In the genomic region with DNA sequence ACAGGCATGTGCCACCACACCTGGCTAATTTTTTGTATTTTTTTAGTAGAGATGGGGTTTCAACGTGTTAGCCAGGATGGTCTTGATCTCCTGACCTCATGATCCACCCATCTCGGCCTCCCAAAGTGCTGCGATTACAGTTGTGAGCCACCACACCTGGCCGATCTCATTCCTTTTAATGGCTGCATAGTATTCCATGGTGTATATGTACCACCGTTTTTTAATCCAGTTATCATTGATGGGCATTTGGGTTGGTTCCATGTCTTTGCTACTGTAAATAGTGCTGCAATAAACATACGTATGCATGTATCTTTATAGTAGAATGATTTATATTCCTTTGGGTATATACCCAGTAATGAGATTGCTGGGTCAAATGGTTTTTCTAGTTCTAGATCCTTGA, we compare ENCODE assay signal across 13 cellular contexts. TPM values are rescaled to one million over a fixed set of nuclear protein-coding genes. Genes with fewer than 3 reads are reported as not detected.
DNase-seq lines count a peak whose midpoint lies in the region; ATAC-seq, FAIRE-seq and TF ChIP-seq lines count a peak whose summit lies in the region.
"Not testable (repeated sequence)": the region's sequence is repeated elsewhere in the genome, so short reads cannot be mapped to it uniquely, and the experiment has no call there.
"Had no signal": no experiment of that assay in that cellular context is flagged by ENCODE, and none has a peak within 500 bp of the region (broad histone marks: within the 10 kb centered on the region; RNA-seq: fewer than 3 reads in every experiment).

No MANE protein-coding gene starts in this region.

- not testable (repeated sequence) for TF ChIP-seq CTCF in A549 (IDR thresholded peaks at IDR 0.05); HEK293 (tag by site-specific recombination; IDR thresholded peaks at IDR 0.05)
- peak; percentile 23 for TF ChIP-seq CTCF in chondrocyte (IDR thresholded peaks at IDR 0.05)

- POLR2A ChIA-PET in A549 (lab: Yijun Ruan, JAX); HEK293 (lab: Yijun Ruan, JAX): not testable (repeated sequence)

- H3K4me3 Mint-ChIP-seq in activated CD4-positive, alpha-beta T cell treated with anti-CD3 and anti-CD28 coated beads, Interleukin-2, amount 10 ng/mL, durations not matched to agents 24 days and 14 days; chondrocyte (ENCODE audit: unreplicated experiment): not testable (repeated sequence)

- peak overlapping the region; percentile 17 to 45; a peak in 2 of 6 replicates for H3K27ac ChIP-seq in A549
- H3K27ac ChIP-seq in HEK293 (ENCODE audit: extremely low read depth, low read depth, low read length): not testable (repeated sequence)

- not testable (repeated sequence) for H3K27me3 Mint-ChIP-seq in activated CD4-positive, alpha-beta T cell treated with anti-CD3 and anti-CD28 coated beads, Interleukin-2, amount 10 ng/mL, durations not matched to agents 24 days and 14 days; chondrocyte (ENCODE audit: low read depth)

- not testable (repeated sequence) for TF ChIP-seq RAD21 in A549 (conservative IDR thresholded peaks at IDR 0.05 in 1 of 2, IDR thresholded peaks at IDR 0.05 in 1 of 2)

- TF ChIP-seq EP300 in A549 (IDR thresholded peaks at IDR 0.05): not testable (repeated sequence)

- not testable (repeated sequence) for H3K4me3 ChIP-seq in A549; HEK293 (ENCODE audit: low read depth, low read length)

- not testable (repeated sequence) for H3K9me3 ChIP-seq in A549; HEK293 (ENCODE audit: control insufficient read depth, insufficient read depth, low read depth, low read length)

- intact Hi-C loops in activated CD4-positive, alpha-beta T cell treated with anti-CD3 and anti-CD28 coated beads, Interleukin-2, amount 10 ng/mL, durations not matched to agents 24 days and 14 days (cut with micrococcal nuclease): not testable (repeated sequence)

- not testable (repeated sequence) for H3K4me1 Mint-ChIP-seq in activated CD4-positive, alpha-beta T cell treated with anti-CD3 and anti-CD28 coated beads, Interleukin-2, amount 10 ng/mL, durations not matched to agents 24 days and 14 days
- peaks cover 17% of the 10 kb centered on the region for H3K4me1 Mint-ChIP-seq in chondrocyte (ENCODE audit: low read depth)

- not testable (repeated sequence) for TF ChIP-seq POLR2A in A549 (IDR thresholded peaks at IDR 0.05; ENCODE audit: low read length)

- not testable (repeated sequence) for H3K4me2 ChIP-seq in A549

- 70% methylated on average over 6 of the region's 6 CpGs for WGBS in A549 (ENCODE audit: missing lambda C conversion rate)

- not testable (repeated sequence) for FAIRE-seq in A549 (lab: Jason Lieb, UNC)

- not testable (repeated sequence) for ATAC-seq in A549, SK-N-SH treated with all-trans-retinoic acid at 6 μM for 48 hours

- not testable (repeated sequence) for H3K36me3 ChIP-seq in HEK293 (ENCODE audit: control insufficient read depth in 2 of 2, insufficient read depth in 1 of 2, low read length in 2 of 2)

- H3K36me3 Mint-ChIP-seq in activated CD4-positive, alpha-beta T cell treated with anti-CD3 and anti-CD28 coated beads, Interleukin-2, amount 10 ng/mL, durations not matched to agents 24 days and 14 days (ENCODE audit: low read depth); chondrocyte (ENCODE audit: low read depth): not testable (repeated sequence)

- peaks cover 16% of the 10 kb centered on the region; the same call in 2 of the 3 replicates for H3K4me1 ChIP-seq in A549
- H3K4me1 ChIP-seq in HEK293 (ENCODE audit: control insufficient read depth, insufficient read depth, low read length): not testable (repeated sequence)

- CTCF ChIA-PET in A549 (lab: Yijun Ruan, JAX): interaction anchor here (0.6 to 0.9 kb wide), 3 partner anchors 10 to 222 kb away, joined by 3 read pairs; no protein-coding TSS in a partner anchor
- CTCF ChIA-PET in HEK293 (lab: Yijun Ruan, JAX): interaction anchor here (0.7 to 0.9 kb wide), 2 partner anchors 48 to 229 kb away, joined by 3 to 4 read pairs; no protein-coding TSS in a partner anchor

- not testable (repeated sequence) for H3K9me3 Mint-ChIP-seq in activated CD4-positive, alpha-beta T cell treated with anti-CD3 and anti-CD28 coated beads, Interleukin-2, amount 10 ng/mL, durations not matched to agents 24 days and 14 days; chondrocyte (ENCODE audit: low read depth)

- not testable (repeated sequence) for H3K27ac Mint-ChIP-seq in activated CD4-positive, alpha-beta T cell treated with anti-CD3 and anti-CD28 coated beads, Interleukin-2, amount 10 ng/mL, durations not matched to agents 24 days and 14 days; chondrocyte (ENCODE audit: unreplicated experiment)

- not testable (repeated sequence) for DNase-seq in A549 (ENCODE audit: low read depth in 1 of 2, low spot score in 1 of 2); chondrocyte (ENCODE audit: low spot score)
- peak; percentile 15 for DNase-seq in activated CD4-positive, alpha-beta T cell treated with anti-CD3 and anti-CD28 coated beads, Interleukin-2, amount 10 ng/mL, durations not matched to agents 24 days and 14 days

TF ChIP-seq in HEK293, 187 proteins besides CTCF, POLR2A, EP300 and RAD21:
- TF ChIP-seq ZNF146 (tag by site-specific recombination; IDR thresholded peaks at IDR 0.05): peak; percentile 61; the same call in 1 of the 2 replicates

TF ChIP-seq in SK-N-SH treated with all-trans-retinoic acid at 6 μM for 48 hours, 23 proteins besides CTCF, POLR2A, EP300 and RAD21:
- peak; percentile 59; the same call in 1 of the 2 replicates for TF ChIP-seq ZNF8 (CRISPR knock-in tag; IDR thresholded peaks at IDR 0.05)

RNA-seq across cellular contexts. Expression of a gene that starts 51.4 kb away (rescaled TPM):
- polyA plus RNA-seq in A549 (2011; rRNA removed) (0.92 and 1.0 TPM in 2 replicates), A549 (2017; fragmentation: RNase III; extraction: RNeasy Plus Mini Kit Qiagen cat#74134 plus additional on column Dnase treatment) (0.11 to 0.27 TPM (median 0.14 TPM) in 3 replicates)
- 0.91 and 1.3 TPM in 2 replicates for polyA plus RNA-seq in A549 (2012; cell fraction: cytosol; rRNA removed)
- 0.78 and 1.1 TPM in 2 replicates for polyA plus RNA-seq in A549 (2012; cell fraction: nucleus; rRNA removed)
- 2.9 and 3.1 TPM in 2 replicates for polyA minus RNA-seq in A549 (2011; rRNA and poly(A)+ RNA removed)
- total RNA-seq in activated CD4-positive, alpha-beta T cell treated with anti-CD3 and anti-CD28 coated beads, Interleukin-2, amount 10 ng/mL, durations not matched to agents 24 days and 14 days: not detected in 2 replicates
- total RNA-seq in chondrocyte: not detected in 3 replicates
- total RNA-seq: A172; A673; Calu3; CD4-positive, alpha-beta memory T cell; CD4-positive, CD25-positive, alpha-beta regulatory T cell; CD8-positive, alpha-beta memory T cell; Daoy had no signal
- polyA plus RNA-seq: CD14-positive monocyte; CD8-positive, alpha-beta memory T cell had no signal
